In genomic region chr9:20564650-20565049, GRCh38 we compare ENCODE assay signal across 29 cellular contexts.
"Had no signal": no experiment of that assay in that cellular context is flagged by ENCODE, and none has a peak within 500 bp of the region (broad histone marks: within the 10 kb centered on the region; RNA-seq: fewer than 3 reads in every experiment).

No MANE protein-coding gene starts in this region.

- H3K27ac Mint-ChIP-seq: effector memory CD8-positive, alpha-beta T cell; immature natural killer cell; naive B cell; natural killer cell treated with Interleukin-12 subunit alpha and Interleukin-12 subunit beta and Interleukin-15 and Interleukin-18, amount 100 ng/mL, for 72 hours; neural progenitor cell; progenitor cell of endocrine pancreas; stimulated activated effector memory CD8-positive, alpha-beta T cell treated with anti-CD3 and anti-CD28 coated beads, Interleukin-12 subunit alpha, Interleukin-12 subunit beta, amount 100 ng/mL, for 72 hours; type B pancreatic cell had no signal

- ATAC-seq: effector memory CD8-positive, alpha-beta T cell; heart right ventricle; mucosa of descending colon; natural killer cell treated with Interleukin-12 subunit alpha and Interleukin-12 subunit beta and Interleukin-15 and Interleukin-18, amount 100 ng/mL, for 72 hours; right cardiac atrium; stimulated activated effector memory CD8-positive, alpha-beta T cell treated with anti-CD3 and anti-CD28 coated beads, Interleukin-12 subunit alpha, Interleukin-12 subunit beta, amount 100 ng/mL, for 72 hours; stimulated activated naive CD8-positive, alpha-beta T cell treated with anti-CD3 and anti-CD28 coated beads, Interleukin-15, Interleukin-2, amounts not matched to agents 100 U/mL and 50 U/mL, for 24 hours had no signal

- H3K27me3 Mint-ChIP-seq: effector memory CD8-positive, alpha-beta T cell; naive B cell; natural killer cell treated with Interleukin-12 subunit alpha and Interleukin-12 subunit beta and Interleukin-15 and Interleukin-18, amount 100 ng/mL, for 72 hours; progenitor cell of endocrine pancreas; type B pancreatic cell had no signal

- H3K27ac ChIP-seq: esophagus squamous epithelium, heart right ventricle, neural progenitor cell, parathyroid adenoma, sigmoid colon, testis, tibial artery had no signal

- H3K36me3 Mint-ChIP-seq: immature natural killer cell; mesothelial cell of epicardium; naive B cell; natural killer cell treated with Interleukin-12 subunit alpha and Interleukin-12 subunit beta and Interleukin-15 and Interleukin-18, amount 100 ng/mL, for 72 hours; neural progenitor cell; stimulated activated effector memory CD8-positive, alpha-beta T cell treated with anti-CD3 and anti-CD28 coated beads, Interleukin-12 subunit alpha, Interleukin-12 subunit beta, amount 100 ng/mL, for 72 hours; type B pancreatic cell had no signal

- DNase-seq: cortex of kidney; effector memory CD8-positive, alpha-beta T cell; erythroblast; esophagus squamous epithelium; foreskin melanocyte; glutamatergic neuron; heart right ventricle; hippocampal formation; immature natural killer cell; islet precursor cell; kidney glomerular epithelial cell; mesenchymal stem cell; mucosa of descending colon; naive B cell; right cardiac atrium; sigmoid colon; stimulated activated CD4-positive, alpha-beta T cell treated with anti-CD3 and anti-CD28 coated beads, Interleukin-2, amount 100 ng/mL, for 24 hours; stimulated activated CD4-positive, alpha-beta T cell treated with anti-CD3 and anti-CD28 coated beads, Interleukin-4, amount 100 ng/mL, for 24 hours; stimulated activated naive CD8-positive, alpha-beta T cell treated with anti-CD3 and anti-CD28 coated beads, Interleukin-15, Interleukin-2, amounts not matched to agents 100 U/mL and 50 U/mL, for 24 hours; substantia nigra; testis; tibial artery had no signal

- H3K27me3 ChIP-seq: esophagus squamous epithelium, heart right ventricle, neural progenitor cell, sigmoid colon, testis, tibial artery had no signal

- H3K9me3 ChIP-seq: esophagus squamous epithelium, heart right ventricle, mucosa of descending colon, sigmoid colon, testis, tibial artery had no signal

- H3K4me3 Mint-ChIP-seq: effector memory CD8-positive, alpha-beta T cell; immature natural killer cell; mesothelial cell of epicardium; naive B cell; natural killer cell treated with Interleukin-12 subunit alpha and Interleukin-12 subunit beta and Interleukin-15 and Interleukin-18, amount 100 ng/mL, for 72 hours; neural progenitor cell; stimulated activated effector memory CD8-positive, alpha-beta T cell treated with anti-CD3 and anti-CD28 coated beads, Interleukin-12 subunit alpha, Interleukin-12 subunit beta, amount 100 ng/mL, for 72 hours; type B pancreatic cell had no signal

- H3K9me3 Mint-ChIP-seq: effector memory CD8-positive, alpha-beta T cell; immature natural killer cell; mesothelial cell of epicardium; naive B cell; natural killer cell treated with Interleukin-12 subunit alpha and Interleukin-12 subunit beta and Interleukin-15 and Interleukin-18, amount 100 ng/mL, for 72 hours; neural progenitor cell; stimulated activated effector memory CD8-positive, alpha-beta T cell treated with anti-CD3 and anti-CD28 coated beads, Interleukin-12 subunit alpha, Interleukin-12 subunit beta, amount 100 ng/mL, for 72 hours; type B pancreatic cell had no signal
